ENCODE assay signal across 16 cellular contexts in the genomic region with DNA sequence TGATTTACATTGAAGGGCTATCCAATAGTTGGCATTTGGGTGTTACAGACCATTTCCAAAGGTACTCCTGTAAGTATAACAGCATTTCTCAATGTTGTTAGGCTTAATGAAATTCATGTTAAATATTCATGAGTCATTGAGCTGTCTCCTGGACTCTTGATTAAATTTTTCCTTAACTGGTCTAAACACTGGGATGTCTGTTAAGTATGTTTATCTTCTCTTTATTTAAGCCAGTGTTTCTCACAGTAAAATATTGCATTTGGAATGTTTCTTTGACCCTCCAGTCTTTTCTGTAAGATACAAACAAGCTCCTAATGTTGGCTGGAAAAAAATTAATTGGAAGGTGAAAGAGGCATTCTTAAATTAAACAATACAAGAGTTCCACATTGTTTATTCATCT.
DNase-seq lines count a peak whose midpoint lies in the region; ATAC-seq and TF ChIP-seq lines count a peak whose summit lies in the region.
"Had no signal": no experiment of that assay in that cellular context is flagged by ENCODE, and none has a peak within 500 bp of the region (broad histone marks: within the 10 kb centered on the region; RNA-seq: fewer than 3 reads in every experiment).

No MANE protein-coding gene starts in this region.

- no peak overlapping the region for H3K14ac ChIP-seq in IMR-90 (replicated peaks; ENCODE audit: low read depth, low read length)

- no peak overlapping the region for H2BK5ac ChIP-seq in IMR-90 (ENCODE audit: low read depth, low read length, poor library complexity, severe bottlenecking)

- no peak overlapping the region for H3K23ac ChIP-seq in IMR-90 (ENCODE audit: low read depth, low read length)

- no peak for TF ChIP-seq POLR2A in IMR-90 (IDR thresholded peaks at IDR 0.05; ENCODE audit: low read depth, low read length)

- H3K4ac ChIP-seq in IMR-90 (ENCODE audit: low read depth, low read length): no peak overlapping the region

- no peak overlapping the region for H2BK20ac ChIP-seq in IMR-90 (ENCODE audit: low read depth, low read length)

- dilution Hi-C loops in IMR-90 (cut with HindIII; ENCODE audit: low sequenced_read_pairs, unreplicated experiment): no loop called here

- no peak overlapping the region for H3K18ac ChIP-seq in IMR-90 (ENCODE audit: low read depth, low read length)

- in situ Hi-C loops in IMR-90 (cut with MboI; ENCODE audit: low sequenced_read_pairs): no loop called here

- TF ChIP-seq RAD21 in IMR-90 (IDR thresholded peaks at IDR 0.05; ENCODE audit: low read length): no peak

- H3K4me2 ChIP-seq in IMR-90 (ENCODE audit: low read depth, low read length): no peak overlapping the region
- H3K4me2 ChIP-seq: PC-9 had no signal

- no peak overlapping the region for H2AK5ac ChIP-seq in IMR-90 (ENCODE audit: low read depth, low read length)

- no peak overlapping the region for H3K9ac ChIP-seq in IMR-90 (ENCODE audit: low read depth, low read length)

- H2BK15ac ChIP-seq in IMR-90 (ENCODE audit: low read depth, low read length): no peak overlapping the region

- H3K9me3 ChIP-seq in IMR-90 (ENCODE audit: control insufficient read depth, insufficient read depth, low read length): no peaks in the 10 kb centered on the region
- H3K9me3 ChIP-seq: MG63 had no signal

- no peak overlapping the region for H2BK120ac ChIP-seq in IMR-90 (ENCODE audit: low read depth, low read length)

- no peak overlapping the region for H4K5ac ChIP-seq in IMR-90 (ENCODE audit: low read depth, low read length)

- no peaks in the 10 kb centered on the region for H4K20me1 ChIP-seq in IMR-90 (ENCODE audit: insufficient read depth, low read length)

- no peak overlapping the region for H3K56ac ChIP-seq in IMR-90 (ENCODE audit: extremely low read depth, insufficient read depth, low read length)

- H3K79me1 ChIP-seq in IMR-90 (ENCODE audit: low read depth in 1 of 2, low read length in 2 of 2): no peaks in the 10 kb centered on the region

- no peaks in the 10 kb centered on the region for H3K27me3 ChIP-seq in IMR-90 (ENCODE audit: control insufficient read depth, insufficient read depth, low read length)
- H3K27me3 ChIP-seq: MG63 had no signal

- H2AFZ ChIP-seq in IMR-90 (replicated peaks; ENCODE audit: low read length, poor library complexity): no peak overlapping the region
- H2AFZ ChIP-seq: PC-9 had no signal

- no peak overlapping the region for H3K4me3 ChIP-seq in IMR-90 (ENCODE audit: insufficient read depth, low read depth, low read length)
- H3K4me3 ChIP-seq in cardiac fibroblast (replicated peaks in 1 of 2; ENCODE audit: low read depth in 2 of 2, low read length in 2 of 2): no peak overlapping the region
- no peak overlapping the region for H3K4me3 ChIP-seq in fibroblast of villous mesenchyme (ENCODE audit: low read depth, low read length)
- H3K4me3 ChIP-seq: HAP-1, MG63, PC-9 had no signal

- ATAC-seq in IMR-90 (ENCODE audit: low read depth) (peak; percentile 32; the same call in 1 of the 2 replicates), HG02798 (IDR thresholded peaks at IDR 0.05; ENCODE audit: poor library complexity, unreplicated experiment) (no peak)

- H3K4me1 ChIP-seq in IMR-90 (ENCODE audit: control insufficient read depth, insufficient read depth, low read length): peaks cover 1% of the 10 kb centered on the region; the same call in 1 of the 2 replicates
- H3K4me1 ChIP-seq: HAP-1 had no signal

- H3K36me3 ChIP-seq in IMR-90 (ENCODE audit: control insufficient read depth, insufficient read depth, low read length): no peaks in the 10 kb centered on the region
- H3K36me3 ChIP-seq: HAP-1, MG63 had no signal

- H3K27ac ChIP-seq in IMR-90 (ENCODE audit: insufficient read depth, low read length): no peak overlapping the region
- H3K27ac ChIP-seq: PC-9 had no signal

- H3K9me1 ChIP-seq in IMR-90 (ENCODE audit: insufficient read depth, low read length): peaks cover 2% of the 10 kb centered on the region; the same call in 1 of the 2 replicates

- POLR2A ChIA-PET in IMR-90 (lab: Charles Lee; ENCODE audit: unreplicated experiment): no interaction called here

- intact Hi-C loops in IMR-90 (cut with micrococcal nuclease) (no loop called here), posterior cingulate gyrus (cut with DNase I) (no loop called here), head of caudate nucleus (cut with DNase I) (no loop called here)

- CTCF ChIA-PET in IMR-90 (lab: Yijun Ruan, JAX): interaction anchor here (0.6 kb wide), 1 partner anchor 92 kb away, joined by 3 read pairs; no protein-coding TSS in a partner anchor

- BruUV-seq in IMR-90 (replicated peaks; lab: Mats Ljungman, UMichigan): no TSS peak

- no peak overlapping the region for H2AK9ac ChIP-seq in IMR-90 (replicated peaks; ENCODE audit: low read depth, low read length, poor library complexity)

- DNase-seq in IMR-90: peak; percentile 47
- peak; percentile 2 to 38 for DNase-seq in cardiac fibroblast (ENCODE audit: low read depth in 2 of 2)
- peak; percentile 53 for DNase-seq in fibroblast of villous mesenchyme (ENCODE audit: low read depth)
- no peak for DNase-seq in posterior cingulate gyrus
- DNase-seq in head of caudate nucleus: no peak
- no peak for DNase-seq in SW 1271 (lab: John Stamatoyannopoulos, UW)
- DNase-seq: DMS79 treated with DMSO at 0.1 percent for 48 hours, Karpas-422, MG63, NCI-H1048, NCI-H1436, NCI-H1930, NCI-H82, PC-9 had no signal

- TF ChIP-seq CTCF in IMR-90 (conservative IDR thresholded peaks at IDR 0.05; ENCODE audit: low read depth, low read length) (no peak), cardiac fibroblast (IDR thresholded peaks at IDR 0.05; ENCODE audit: low read depth, low read length) (no peak), fibroblast of villous mesenchyme (IDR thresholded peaks at IDR 0.05; ENCODE audit: insufficient read depth, low read depth, low read length) (no peak)

- no peak overlapping the region for H4K8ac ChIP-seq in IMR-90 (ENCODE audit: low read depth in 2 of 2, low read length in 2 of 2)

- no peak overlapping the region for H4K91ac ChIP-seq in IMR-90 (ENCODE audit: insufficient read depth, low read depth, low read length)

TF ChIP-seq in IMR-90, 13 proteins besides CTCF, POLR2A, EP300 and RAD21:
- no peak for TF ChIP-seq SMC3 (IDR thresholded peaks at IDR 0.05; ENCODE audit: low read depth, low read length)
- TF ChIP-seq NFE2L2 (IDR thresholded peaks at IDR 0.05; ENCODE audit: low read depth, low read length): no peak
- TF ChIP-seq FOS (IDR thresholded peaks at IDR 0.05; ENCODE audit: low read depth, low read length): no peak
- TF ChIP-seq BHLHE40 (IDR thresholded peaks at IDR 0.05; ENCODE audit: low read depth, low read length): no peak
- TF ChIP-seq CEBPB (IDR thresholded peaks at IDR 0.05; ENCODE audit: low read depth, low read length): no peak
- TF ChIP-seq MAFK (IDR thresholded peaks at IDR 0.05; ENCODE audit: low read depth, low read length): no peak
- no peak for TF ChIP-seq USF2 (IDR thresholded peaks at IDR 0.05; ENCODE audit: low read depth, low read length)
- TF ChIP-seq CHD1 (IDR thresholded peaks at IDR 0.05; ENCODE audit: low read depth, low read length): no peak
- TF ChIP-seq MAZ (IDR thresholded peaks at IDR 0.05; ENCODE audit: borderline replicate concordance, low read depth, low read length): no peak
- TF ChIP-seq RCOR1 (IDR thresholded peaks at IDR 0.05; ENCODE audit: insufficient replicate concordance, low read length): no peak

Comparison
In these comparisons a context has a peak if more than half of its experiments do, and no peak if none do; other contexts are left out.
1. DNase-seq: peak in IMR-90 (single experiment), cardiac fibroblast (2 of 2) and fibroblast of villous mesenchyme (single experiment); none in posterior cingulate gyrus (0 of 10), head of caudate nucleus (0 of 42) and SW 1271 (0 of 2).